Comparison of ENCODE assay signal across 31 cellular contexts in the genomic region with DNA sequence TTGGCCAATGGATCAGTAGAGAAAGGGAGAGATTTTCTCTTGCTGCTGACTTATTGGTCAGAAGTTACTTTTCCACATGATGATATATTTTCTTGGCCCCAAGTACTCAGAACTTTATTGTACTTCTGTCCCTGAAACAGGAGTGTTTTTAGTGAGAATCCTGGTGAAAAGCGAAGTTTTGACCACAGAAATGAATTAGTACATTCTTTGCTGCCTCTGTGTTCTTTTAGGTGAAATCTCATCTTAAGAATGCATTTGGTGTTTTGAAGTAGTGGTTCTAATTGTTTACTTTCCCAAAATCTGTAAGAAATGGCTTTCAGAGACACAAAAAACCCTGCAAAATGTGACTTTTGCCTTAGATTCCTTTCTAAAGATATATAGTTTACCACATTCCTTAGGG.
"Had no signal": no experiment of that assay in that cellular context is flagged by ENCODE, and none has a peak within 500 bp of the region (broad histone marks: within the 10 kb centered on the region; RNA-seq: fewer than 3 reads in every experiment).

No MANE protein-coding gene starts in this region.

- H3K27ac Mint-ChIP-seq: activated B cell treated with CpG ODN at 0.5 μM for 24 hours; activated CD4-positive, alpha-beta memory T cell treated with anti-CD3 and anti-CD28 coated beads for 36 hours; activated CD8-positive, alpha-beta T cell treated with anti-CD3 and anti-CD28 coated beads, Interleukin-2, amount 10 ng/mL, durations not matched to agents 7 days and 5 days; activated naive CD8-positive, alpha-beta T cell; activated T-cell treated with anti-CD3 and anti-CD28 coated beads, Interleukin-2, amount 50 U/mL, for 24 hours; activated T-cell treated with anti-CD3 and anti-CD28 coated beads, Interleukin-2, amount 50 U/mL, for 72 hours; effector memory CD8-positive, alpha-beta T cell; T-helper 17 cell; T-helper 2 cell treated with Interferon-gamma antibody and Interleukin-4, amounts not matched to agents 5 μg/mL and 100 μg/mL, for 36 hours had no signal

- H3K27me3 Mint-ChIP-seq: activated B cell treated with CpG ODN at 0.5 μM for 24 hours; activated CD4-positive, alpha-beta memory T cell treated with anti-CD3 and anti-CD28 coated beads for 36 hours; effector memory CD8-positive, alpha-beta T cell had no signal

- H3K4me1 Mint-ChIP-seq: activated B cell treated with CpG ODN at 0.5 μM for 24 hours, T-helper 17 cell had no signal

- H3K4me3 Mint-ChIP-seq: activated B cell treated with CpG ODN at 0.5 μM for 24 hours; activated CD4-positive, alpha-beta memory T cell treated with anti-CD3 and anti-CD28 coated beads for 36 hours; activated CD8-positive, alpha-beta T cell treated with anti-CD3 and anti-CD28 coated beads, Interleukin-2, amount 10 ng/mL, durations not matched to agents 7 days and 5 days; activated naive CD8-positive, alpha-beta T cell; activated T-cell treated with anti-CD3 and anti-CD28 coated beads, Interleukin-2, amount 50 U/mL, for 24 hours; activated T-cell treated with anti-CD3 and anti-CD28 coated beads, Interleukin-2, amount 50 U/mL, for 72 hours; effector memory CD8-positive, alpha-beta T cell; T-helper 17 cell; T-helper 2 cell treated with Interferon-gamma antibody and Interleukin-4, amounts not matched to agents 5 μg/mL and 100 μg/mL, for 36 hours had no signal

- H3K36me3 Mint-ChIP-seq: activated CD4-positive, alpha-beta memory T cell treated with anti-CD3 and anti-CD28 coated beads for 36 hours; activated naive CD8-positive, alpha-beta T cell had no signal

- H3K9me3 ChIP-seq: adrenal gland, ascending aorta, body of pancreas, esophagus muscularis mucosa, gastroesophageal sphincter, heart right ventricle had no signal

- DNase-seq: activated B cell treated with CpG ODN at 0.5 μM for 24 hours; activated CD4-positive, alpha-beta memory T cell treated with anti-CD3 and anti-CD28 coated beads for 36 hours; activated CD4-positive, alpha-beta T cell treated with anti-CD3 and anti-CD28 coated beads for 48 hours; activated CD8-positive, alpha-beta memory T cell treated with anti-CD3 and anti-CD28 coated beads, Interleukin-2, amount 50 U/mL, for 48 hours; activated CD8-positive, alpha-beta T cell treated with anti-CD3 and anti-CD28 coated beads, Interleukin-2, amount 10 ng/mL, durations not matched to agents 7 days and 5 days; activated gamma-delta T cell treated with Interleukin-2 at 50 U/mL for 16 hours; activated naive CD4-positive, alpha-beta T cell treated with anti-CD3 and anti-CD28 coated beads, Interleukin-2, amount 50 U/mL, for 16 hours; activated naive CD4-positive, alpha-beta T cell treated with Interleukin-2 at 50 U/mL for 16 hours; activated T-cell treated with anti-CD3 and anti-CD28 coated beads for 4 hours; activated T-cell treated with anti-CD3 and anti-CD28 coated beads, Interleukin-2, amount 50 U/mL, for 24 hours; activated T-cell treated with anti-CD3 and anti-CD28 coated beads, Interleukin-2, amount 50 U/mL, for 72 hours; adrenal gland; body of pancreas; caudate nucleus; cortex of kidney; dermis blood vessel endothelial cell; effector CD4-positive, alpha-beta T cell; effector memory CD8-positive, alpha-beta T cell; erythroblast; foreskin keratinocyte; heart right ventricle; T-helper 1 cell; T-helper 17 cell; T1000; WERI-Rb-1 had no signal

- H3K36me3 ChIP-seq: adrenal gland, ascending aorta, esophagus muscularis mucosa, gastroesophageal sphincter, heart right ventricle, WERI-Rb-1 had no signal

- H3K27ac ChIP-seq: adrenal gland, ascending aorta, body of pancreas, esophagus muscularis mucosa, foreskin keratinocyte, gastroesophageal sphincter, heart right ventricle, hepatocyte, WERI-Rb-1 had no signal

- H3K4me3 ChIP-seq: adrenal gland, ascending aorta, body of pancreas, esophagus muscularis mucosa, gastroesophageal sphincter, heart right ventricle, hepatocyte had no signal

- H3K27me3 ChIP-seq: ascending aorta, body of pancreas, esophagus muscularis mucosa, foreskin keratinocyte, gastroesophageal sphincter, hepatocyte had no signal

- H3K9me3 Mint-ChIP-seq: activated B cell treated with CpG ODN at 0.5 μM for 24 hours; activated CD4-positive, alpha-beta memory T cell treated with anti-CD3 and anti-CD28 coated beads for 36 hours; activated T-cell treated with anti-CD3 and anti-CD28 coated beads, Interleukin-2, amount 50 U/mL, for 24 hours; effector memory CD8-positive, alpha-beta T cell; T-helper 2 cell treated with Interferon-gamma antibody and Interleukin-4, amounts not matched to agents 5 μg/mL and 100 μg/mL, for 36 hours had no signal

- H3K4me1 ChIP-seq: adrenal gland, ascending aorta, body of pancreas, esophagus muscularis mucosa, foreskin keratinocyte, gastroesophageal sphincter, heart right ventricle had no signal
